9 cellular contexts compared by ENCODE assay signal in genomic region chr7:54080525-54080924, GRCh38.
"Had no signal": no experiment of that assay in that cellular context is flagged by ENCODE, and none has a peak within 500 bp of the region (broad histone marks: within the 10 kb centered on the region; RNA-seq: fewer than 3 reads in every experiment).

No MANE protein-coding gene starts in this region.

- H3K9ac ChIP-seq: GM23248 had no signal

- H3K27ac ChIP-seq: GM23248, HL-60 had no signal

- DNase-seq: GM23248, GOT3, H7, HFFc6, KBM-7 had no signal

- H2AFZ ChIP-seq: GM23248 had no signal

- ATAC-seq: HCT116, HepG2 had no signal

- H3K4me3 ChIP-seq: GM23248, HAP-1 had no signal

- H3K4me1 ChIP-seq: HAP-1 had no signal

- H3K36me3 ChIP-seq: HAP-1 had no signal

- FAIRE-seq: HepG2 had no signal

- H3K9me3 ChIP-seq: HAP-1 had no signal
